ENCODE assay signal across 9 cellular contexts in genomic region chr20:45164906-45165305, GRCh38. TPM values are rescaled to one million over a fixed set of nuclear protein-coding genes. Genes with fewer than 3 reads are reported as not detected.
"Had no signal": no experiment of that assay in that cellular context is flagged by ENCODE, and none has a peak within 500 bp of the region (broad histone marks: within the 10 kb centered on the region; RNA-seq: fewer than 3 reads in every experiment).

No MANE protein-coding gene starts in this region.

- DNase-seq: IMR-90, KBM-7, KG1 had no signal

- ATAC-seq: K562 had no signal

- H3K9ac ChIP-seq: KMS-11 had no signal

- H3K4me2 ChIP-seq: KMS-11 had no signal

- FAIRE-seq: K562 had no signal

- H3K4me3 ChIP-seq: K562 had no signal

- H3K27ac ChIP-seq: HL-60, KMS-11 had no signal

RNA-seq across cellular contexts. Expression of gene PI3, which starts 9.8 kb away (rescaled TPM):
- total RNA-seq: HT1080, IMR-90, K562 had no signal
- polyA plus RNA-seq: IMR-90, K562 had no signal

RNA-seq across cellular contexts. Expression of gene WFDC12, which starts 40.6 kb away (rescaled TPM):
- total RNA-seq: HT-29, HT1080, IMR-90, K562 had no signal
- polyA plus RNA-seq: IgD-negative memory B cell, IMR-90, K562 had no signal

RNA-seq across cellular contexts. Expression of gene SEMG1, which starts 41.9 kb away (rescaled TPM):
- total RNA-seq: HT-29, HT1080, IMR-90, K562 had no signal
- polyA plus RNA-seq: IgD-negative memory B cell, IMR-90, K562 had no signal

RNA-seq across cellular contexts. Expression of gene WFDC5, which starts 49.9 kb away (rescaled TPM):
- total RNA-seq: HT-29, HT1080, IMR-90, K562 had no signal
- polyA plus RNA-seq: IgD-negative memory B cell, IMR-90, K562 had no signal

RNA-seq across cellular contexts. Expression of gene SEMG2, which starts 56.3 kb away (rescaled TPM):
- total RNA-seq: HT-29, HT1080, IMR-90, K562 had no signal
- polyA plus RNA-seq: IgD-negative memory B cell, IMR-90, K562 had no signal
